In the genomic region with DNA sequence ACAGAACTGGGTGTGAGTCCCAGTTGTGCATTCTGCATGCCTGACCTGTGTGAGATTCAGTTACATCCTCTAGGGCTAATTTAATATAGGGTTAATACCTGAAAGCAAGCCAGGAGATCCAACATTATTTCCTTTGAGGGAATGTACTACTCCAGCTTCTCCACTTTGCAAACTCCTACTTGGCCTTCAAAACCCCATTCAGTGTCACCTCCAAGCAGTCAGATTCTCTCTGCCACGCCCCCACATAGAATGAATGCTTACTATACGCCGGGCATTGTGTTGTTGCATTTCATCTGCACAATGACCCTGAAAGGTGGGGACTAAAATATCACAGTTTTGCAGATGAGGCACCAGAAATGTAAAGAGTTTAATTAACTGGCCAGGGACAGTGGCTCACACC, we compare ENCODE assay signal across 13 cellular contexts. TPM values are rescaled to one million over a fixed set of nuclear protein-coding genes. Genes with fewer than 3 reads are reported as not detected.
A peak's percentile ranks its signal among the peaks of the same experiment; 100 is the strongest.
DNase-seq lines count a peak whose midpoint lies in the region; ATAC-seq and TF ChIP-seq lines count a peak whose summit lies in the region.
"Had no signal": no experiment of that assay in that cellular context is flagged by ENCODE, and none has a peak within 500 bp of the region (broad histone marks: within the 10 kb centered on the region; RNA-seq: fewer than 3 reads in every experiment).

No MANE protein-coding gene starts in this region.

- peaks cover 37% of the 10 kb centered on the region for H3K4me1 Mint-ChIP-seq in activated naive CD4-positive, alpha-beta T cell treated with anti-CD3 and anti-CD28 coated beads, Interleukin-2, amount 10 ng/mL, durations not matched to agents 7 days and 5 days
- peaks cover 16 to 18% of the 10 kb centered on the region in 2 donors for H3K4me1 Mint-ChIP-seq in natural killer cell treated with Interleukin-12 subunit alpha and Interleukin-12 subunit beta and Interleukin-15 and Interleukin-18, amount 100 ng/mL, for 72 hours (ENCODE audit: low read depth in 2 of 2)
- H3K4me1 Mint-ChIP-seq in activated T-helper 17 cell treated with anti-CD3 and anti-CD28 coated beads, Interleukin-2, amount 50 U/mL, for 72 hours: peaks cover 14% of the 10 kb centered on the region

- in situ Hi-C loops in Panc1 (cut with HindIII; ENCODE audit: low pct_unique_long_range_greater_than_20kb, low sequenced_read_pairs): no loop called here

- no peaks in the 10 kb centered on the region for H3K9me3 ChIP-seq in Panc1 (ENCODE audit: control insufficient read depth, insufficient read depth, low read depth, low read length)
- H3K9me3 ChIP-seq: BE2C had no signal

- no peaks in the 10 kb centered on the region for H3K27me3 ChIP-seq in Panc1 (ENCODE audit: control insufficient read depth, insufficient read depth, low read length)
- H3K27me3 ChIP-seq: BE2C had no signal

- no peaks in the 10 kb centered on the region for H3K9me3 Mint-ChIP-seq in activated naive CD4-positive, alpha-beta T cell treated with anti-CD3 and anti-CD28 coated beads, Interleukin-2, amount 10 ng/mL, durations not matched to agents 7 days and 5 days
- no peaks in the 10 kb centered on the region for H3K9me3 Mint-ChIP-seq in natural killer cell treated with Interleukin-12 subunit alpha and Interleukin-12 subunit beta and Interleukin-15 and Interleukin-18, amount 100 ng/mL, for 72 hours
- no peaks in the 10 kb centered on the region for H3K9me3 Mint-ChIP-seq in activated T-helper 17 cell treated with anti-CD3 and anti-CD28 coated beads, Interleukin-2, amount 50 U/mL, for 72 hours
- H3K9me3 Mint-ChIP-seq: GM23338, H9 had no signal

- no peaks in the 10 kb centered on the region for H3K36me3 Mint-ChIP-seq in activated naive CD4-positive, alpha-beta T cell treated with anti-CD3 and anti-CD28 coated beads, Interleukin-2, amount 10 ng/mL, durations not matched to agents 7 days and 5 days
- H3K36me3 Mint-ChIP-seq in natural killer cell treated with Interleukin-12 subunit alpha and Interleukin-12 subunit beta and Interleukin-15 and Interleukin-18, amount 100 ng/mL, for 72 hours: no peaks in the 10 kb centered on the region
- H3K36me3 Mint-ChIP-seq in activated T-helper 17 cell treated with anti-CD3 and anti-CD28 coated beads, Interleukin-2, amount 50 U/mL, for 72 hours (ENCODE audit: low read depth): no peaks in the 10 kb centered on the region

- no peak overlapping the region for H3K4me3 ChIP-seq in Panc1 (ENCODE audit: low read depth in 2 of 2, low read length in 2 of 2)
- H3K4me3 ChIP-seq: GM23338 had no signal

- POLR2A ChIA-PET in Panc1 (lab: Charles Lee): no interaction called here

- ATAC-seq in Panc1: 0 out of 2 replicates have a peak, but pooled peaks have one; percentile 14
- ATAC-seq in natural killer cell treated with Interleukin-12 subunit alpha and Interleukin-12 subunit beta and Interleukin-15 and Interleukin-18, amount 100 ng/mL, for 72 hours: no peak
- no peak for ATAC-seq in GM18909 (IDR thresholded peaks at IDR 0.05; ENCODE audit: poor library complexity, unreplicated experiment)
- ATAC-seq in activated T-helper 17 cell treated with anti-CD3 and anti-CD28 coated beads, Interleukin-2, amount 50 U/mL, for 72 hours (replicated peaks): no peak
- no peak for ATAC-seq in GM19328 (IDR thresholded peaks at IDR 0.05; ENCODE audit: unreplicated experiment)
- ATAC-seq: HepG2 had no signal

- CTCF ChIA-PET in activated naive CD4-positive, alpha-beta T cell treated with anti-CD3 and anti-CD28 coated beads, Interleukin-2, amount 10 ng/mL, durations not matched to agents 7 days and 5 days (lab: Charles Lee): no interaction called here
- CTCF ChIA-PET in Panc1 (lab: Charles Lee): no interaction called here

- DNase-seq in activated naive CD4-positive, alpha-beta T cell treated with anti-CD3 and anti-CD28 coated beads, Interleukin-2, amount 10 ng/mL, durations not matched to agents 7 days and 5 days: peak; percentile 8
- DNase-seq in activated naive CD4-positive, alpha-beta T cell treated with Interleukin-2 at 50 U/mL for 16 hours: no peak
- DNase-seq in Panc1 (ENCODE audit: low read depth, low spot score): no peak
- peak; percentile 23 for DNase-seq in natural killer cell treated with Interleukin-12 subunit alpha and Interleukin-12 subunit beta and Interleukin-15 and Interleukin-18, amount 100 ng/mL, for 72 hours (ENCODE audit: low spot score)
- DNase-seq: BE2C, DMS53, GF-D8, H9 had no signal

- no peak overlapping the region for H3K27ac Mint-ChIP-seq in activated naive CD4-positive, alpha-beta T cell treated with anti-CD3 and anti-CD28 coated beads, Interleukin-2, amount 10 ng/mL, durations not matched to agents 7 days and 5 days
- H3K27ac Mint-ChIP-seq in natural killer cell treated with Interleukin-12 subunit alpha and Interleukin-12 subunit beta and Interleukin-15 and Interleukin-18, amount 100 ng/mL, for 72 hours: no peak overlapping the region
- no peak overlapping the region for H3K27ac Mint-ChIP-seq in activated T-helper 17 cell treated with anti-CD3 and anti-CD28 coated beads, Interleukin-2, amount 50 U/mL, for 72 hours
- H3K27ac Mint-ChIP-seq: GM23338 had no signal

- H3K4me1 ChIP-seq in Panc1 (ENCODE audit: control insufficient read depth, insufficient read depth, low read length): no peaks in the 10 kb centered on the region

- no peak overlapping the region for H3K4me3 Mint-ChIP-seq in activated naive CD4-positive, alpha-beta T cell treated with anti-CD3 and anti-CD28 coated beads, Interleukin-2, amount 10 ng/mL, durations not matched to agents 7 days and 5 days
- H3K4me3 Mint-ChIP-seq in natural killer cell treated with Interleukin-12 subunit alpha and Interleukin-12 subunit beta and Interleukin-15 and Interleukin-18, amount 100 ng/mL, for 72 hours: no peak overlapping the region
- no peak overlapping the region for H3K4me3 Mint-ChIP-seq in activated T-helper 17 cell treated with anti-CD3 and anti-CD28 coated beads, Interleukin-2, amount 50 U/mL, for 72 hours
- H3K4me3 Mint-ChIP-seq: GM23338, H9 had no signal

- no peaks in the 10 kb centered on the region for H3K36me3 ChIP-seq in Panc1 (ENCODE audit: control insufficient read depth, insufficient read depth, low read length)
- H3K36me3 ChIP-seq: BE2C had no signal

- intact Hi-C loops in Panc1 (cut with micrococcal nuclease; ENCODE audit: unreplicated experiment): no loop called here

- no TSS peak for BruUV-seq in Panc1 (replicated peaks; lab: Mats Ljungman, UMichigan)

- no peak overlapping the region for H3K27ac ChIP-seq in Panc1 (ENCODE audit: low read length)

- peaks cover 59% of the 10 kb centered on the region for H3K27me3 Mint-ChIP-seq in activated naive CD4-positive, alpha-beta T cell treated with anti-CD3 and anti-CD28 coated beads, Interleukin-2, amount 10 ng/mL, durations not matched to agents 7 days and 5 days
- peaks cover 0 to 7% of the 10 kb centered on the region in 2 donors for H3K27me3 Mint-ChIP-seq in natural killer cell treated with Interleukin-12 subunit alpha and Interleukin-12 subunit beta and Interleukin-15 and Interleukin-18, amount 100 ng/mL, for 72 hours
- no peaks in the 10 kb centered on the region for H3K27me3 Mint-ChIP-seq in activated T-helper 17 cell treated with anti-CD3 and anti-CD28 coated beads, Interleukin-2, amount 50 U/mL, for 72 hours

- TF ChIP-seq CTCF in Panc1 (IDR thresholded peaks at IDR 0.05): no peak

RNA-seq across cellular contexts. Expression of a gene that starts 25.3 kb away (rescaled TPM):
- 0.15 TPM for total RNA-seq in Panc1 (2021; ENCODE audit: unreplicated experiment)
- not detected for polyA plus RNA-seq in Panc1 (2012; ENCODE audit: insufficient read length)
- not detected for total RNA-seq in natural killer cell treated with Interleukin-12 subunit alpha and Interleukin-12 subunit beta and Interleukin-15 and Interleukin-18, amount 100 ng/mL, for 72 hours
- total RNA-seq in activated T-helper 17 cell treated with anti-CD3 and anti-CD28 coated beads, Interleukin-2, amount 50 U/mL, for 72 hours: not detected

Comparison
In these comparisons a context has a peak if more than half of its experiments do, and no peak if none do; other contexts are left out.
1. DNase-seq: peak in activated naive CD4-positive, alpha-beta T cell treated with anti-CD3 and anti-CD28 coated beads, Interleukin-2, amount 10 ng/mL, durations not matched to agents 7 days and 5 days (single experiment) and natural killer cell treated with Interleukin-12 subunit alpha and Interleukin-12 subunit beta and Interleukin-15 and Interleukin-18, amount 100 ng/mL, for 72 hours (single experiment); none in activated naive CD4-positive, alpha-beta T cell treated with Interleukin-2 at 50 U/mL for 16 hours (single experiment) and Panc1 (single experiment).